ENCODE assay signal across 8 cellular contexts in genomic region chr5:10353241-10354047, GRCh38. TPM values are rescaled to one million over a fixed set of nuclear protein-coding genes. Genes with fewer than 3 reads are reported as not detected.
A peak's percentile ranks its signal among the peaks of the same experiment; 100 is the strongest.
DNase-seq lines count a peak whose midpoint lies in the region; ATAC-seq, FAIRE-seq and TF ChIP-seq lines count a peak whose summit lies in the region.

Gene MARCHF6 (plus strand): TSS chr5:10353695. CDS start chr5:10353899, 204 bp downstream.

- H3K36me3 ChIP-seq in hepatocyte (replicated peaks; ENCODE audit: insufficient read depth, low read depth) (no peaks in the 10 kb centered on the region), aorta (ENCODE audit: control insufficient read depth in 1 of 2, insufficient read depth in 2 of 2, low read length in 1 of 2) (no peaks in the 10 kb centered on the region)

- H3K9me2 ChIP-seq in hepatocyte (replicated peaks; ENCODE audit: insufficient read depth): no peaks in the 10 kb centered on the region

- H3K79me2 ChIP-seq in hepatocyte: peaks cover 49% of the 10 kb centered on the region

- peaks cover 41% of the 10 kb centered on the region for H4K20me1 ChIP-seq in hepatocyte (ENCODE audit: insufficient read depth, poor library complexity, severe bottlenecking)

- peak; percentile 83 for ATAC-seq in HG02981 (IDR thresholded peaks at IDR 0.05; ENCODE audit: unreplicated experiment)
- ATAC-seq in aorta (ENCODE audit: low FRiP score): peak; percentile 99

- peak within 1 kb of the TSS; percentile 83 for H3K4me2 ChIP-seq in hepatocyte

- H3K27ac ChIP-seq in hepatocyte (peak within 1 kb of the TSS; percentile 96), aorta (ENCODE audit: low read depth in 1 of 2, low read length in 2 of 2) (peak within 1 kb of the TSS; percentile 64 to 94)

- intact Hi-C loops in aorta (cut with DNase I): no loop called here

- DNase-seq in GM18507 (ENCODE audit: extremely low spot score, insufficient read length, low read depth): peak; percentile 84
- peak; percentile 95 for DNase-seq in NCI-H2029 treated with DMSO at 0.1 percent for 48 hours (lab: John Stamatoyannopoulos, UW)
- DNase-seq in T-helper 9 cell: peak; percentile 99
- DNase-seq in astrocyte of the cerebellum (ENCODE audit: low read depth): peak; percentile 73
- DNase-seq in hepatocyte (ENCODE audit: low spot score): peak; percentile 99
- peak; percentile 60 for DNase-seq in renal cortical epithelial cell (ENCODE audit: low read depth)
- peak; percentile 97 to 98 for DNase-seq in aorta

- H2AFZ ChIP-seq in hepatocyte: peak within 1 kb of the TSS; percentile 69

- no peaks in the 10 kb centered on the region for H3K9me3 ChIP-seq in hepatocyte (ENCODE audit: low read depth)
- H3K9me3 ChIP-seq in aorta (ENCODE audit: control insufficient read depth, low read length): no peaks in the 10 kb centered on the region

- peak within 1 kb of the TSS; percentile 86 for H3K4me3 ChIP-seq in astrocyte of the cerebellum (ENCODE audit: low read depth, low read length)
- peak within 1 kb of the TSS; percentile 73 for H3K4me3 ChIP-seq in hepatocyte
- peak within 1 kb of the TSS; percentile 81 to 88 for H3K4me3 ChIP-seq in aorta (ENCODE audit: low read length in 2 of 2)

- H3K27me3 ChIP-seq in hepatocyte (no peaks in the 10 kb centered on the region), aorta (ENCODE audit: control insufficient read depth in 1 of 2, insufficient read depth in 2 of 2, low read length in 1 of 2) (no peaks in the 10 kb centered on the region)

- in situ Hi-C loops in astrocyte of the cerebellum (cut with HindIII; ENCODE audit: low sequenced_read_pairs): no loop called here

- under 1% methylated on average over 25 of the region's 92 CpGs for WGBS in hepatocyte (ENCODE audit: low lambda C conversion rate, missing lambda C conversion rate)
- 1% methylated on average over 75 to 92 of the region's 92 CpGs for WGBS in aorta, 2 donors

- H3K4me1 ChIP-seq in hepatocyte (ENCODE audit: insufficient read depth) (peaks cover 24% of the 10 kb centered on the region), aorta (ENCODE audit: control insufficient read depth in 1 of 2, insufficient read depth in 2 of 2, low read length in 2 of 2) (peaks cover 0 to 2% of the 10 kb centered on the region in 2 donors)

- peak; percentile 94 for FAIRE-seq in GM18507 (lab: Jason Lieb, UNC)

- TF ChIP-seq CTCF in astrocyte of the cerebellum (IDR thresholded peaks at IDR 0.05; ENCODE audit: low read depth, low read length, missing control alignments) (no peak), hepatocyte (IDR thresholded peaks at IDR 0.05; ENCODE audit: poor library complexity) (no peak)

RNA-seq across cellular contexts. Expression of gene MARCHF6, which starts in this region (rescaled TPM):
- total RNA-seq in hepatocyte (91.1 and 105 TPM in 2 replicates), renal cortical epithelial cell (46.0 and 134 TPM in 2 replicates), aorta (100 to 1,000 TPM; 147 to 153 TPM)
- polyA plus RNA-seq in hepatocyte (70.9 and 89.6 TPM in 2 replicates), aorta (10 to 100 TPM; 27.7 to 73.9 TPM)

Comparison
In these comparisons a context has a peak if more than half of its experiments do, and no peak if none do; other contexts are left out.
1. Peak in every context shown above with its lines: DNase-seq, ATAC-seq, H3K4me3 ChIP-seq and H3K27ac ChIP-seq.